ENCODE assay signal across 15 cellular contexts in the genomic region with DNA sequence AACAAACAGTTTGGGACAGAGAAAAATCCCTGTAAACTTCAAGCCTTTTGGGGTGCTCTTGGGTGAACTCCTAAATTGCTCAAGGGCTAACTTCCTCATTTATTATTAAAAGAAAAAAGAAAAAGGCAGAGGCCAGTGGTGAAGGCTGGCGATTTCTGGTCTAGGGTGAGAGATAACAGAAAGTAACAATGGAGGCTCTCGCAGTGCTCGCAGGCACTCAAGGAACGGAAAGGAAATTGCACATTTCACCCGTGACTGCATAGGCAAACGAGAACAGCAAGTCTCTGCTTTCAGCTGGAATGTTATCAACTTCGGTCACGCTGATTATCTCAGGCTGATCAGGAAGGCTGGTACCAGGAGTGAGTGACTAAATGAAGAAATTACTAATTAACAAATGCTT.
DNase-seq lines count a peak whose midpoint lies in the region; ATAC-seq and TF ChIP-seq lines count a peak whose summit lies in the region.
"Had no signal": no experiment of that assay in that cellular context is flagged by ENCODE, and none has a peak within 500 bp of the region (broad histone marks: within the 10 kb centered on the region; RNA-seq: fewer than 3 reads in every experiment).

No MANE protein-coding gene starts in this region.

- WGBS in gastroesophageal sphincter (ENCODE audit: low coverage in 1 of 2), 2 donors: 61 to 71% methylated on average over 8 of the region's 8 CpGs

- no peak for TF ChIP-seq EP300 in gastroesophageal sphincter (IDR thresholded peaks at IDR 0.05)

- H3K36me3 ChIP-seq in gastroesophageal sphincter: no peaks in the 10 kb centered on the region
- H3K36me3 ChIP-seq: cardiac muscle cell, heart left ventricle, transverse colon had no signal

- H3K4me3 ChIP-seq in LNCaP clone FGC (ENCODE audit: low read depth, low read length) (no peak overlapping the region), gastroesophageal sphincter (no peak overlapping the region)
- H3K4me3 ChIP-seq: cardiac muscle cell, transverse colon had no signal

- TF ChIP-seq CTCF in LNCaP clone FGC (IDR thresholded peaks at IDR 0.05; ENCODE audit: control insufficient read depth, extremely low read depth, insufficient read depth) (no peak), VCaP (conservative IDR thresholded peaks at IDR 0.05) (no peak), gastroesophageal sphincter (IDR thresholded peaks at IDR 0.05) (no peak)

- peaks cover 0 to 4% (median 0%) of the 10 kb centered on the region in 3 donors for H3K9me3 ChIP-seq in gastroesophageal sphincter
- H3K9me3 ChIP-seq: heart left ventricle, transverse colon had no signal

- no peaks in the 10 kb centered on the region for H3K27me3 ChIP-seq in gastroesophageal sphincter
- H3K27me3 ChIP-seq: cardiac muscle cell, heart left ventricle, transverse colon had no signal

- ATAC-seq in GM18907 (IDR thresholded peaks at IDR 0.05; ENCODE audit: unreplicated experiment) (no peak), gastroesophageal sphincter (no peak), GM19324 (IDR thresholded peaks at IDR 0.05; ENCODE audit: low FRiP score, unreplicated experiment) (no peak)
- ATAC-seq: CD8-positive, alpha-beta T cell; heart left ventricle had no signal

- no peak for TF ChIP-seq POLR2A in gastroesophageal sphincter (IDR thresholded peaks at IDR 0.05)

- DNase-seq in LNCaP clone FGC (ENCODE audit: low read depth): peak; percentile 28
- peak; percentile 9 for DNase-seq in fibroblast of gingiva (ENCODE audit: low read depth)
- peak; percentile 34 for DNase-seq in renal cortical epithelial cell (ENCODE audit: low read depth)
- DNase-seq: activated B cell treated with CpG ODN at 0.5 μM for 24 hours; activated gamma-delta T cell treated with Interleukin-2 at 50 U/mL for 16 hours; CD8-positive, alpha-beta T cell; MM.1S; stimulated activated CD4-positive, alpha-beta T cell treated with anti-CD3 and anti-CD28 coated beads, Interleukin-4, amount 100 ng/mL, for 24 hours; transverse colon had no signal

- H3K27ac ChIP-seq in VCaP: peak overlapping the region; percentile 80
- no peak overlapping the region for H3K27ac ChIP-seq in gastroesophageal sphincter
- H3K27ac ChIP-seq: cardiac muscle cell, transverse colon had no signal

- H3K4me1 ChIP-seq in gastroesophageal sphincter: no peaks in the 10 kb centered on the region
